Comparison of ENCODE assay signal across 25 cellular contexts in genomic region chr20:62111148-62111547, GRCh38.
"Had no signal": no experiment of that assay in that cellular context is flagged by ENCODE, and none has a peak within 500 bp of the region (broad histone marks: within the 10 kb centered on the region; RNA-seq: fewer than 3 reads in every experiment).

No MANE protein-coding gene starts in this region.

- ATAC-seq: activated CD8-positive, alpha-beta memory T cell treated with anti-CD3 and anti-CD28 coated beads, Interleukin-2, amount 10 ng/mL, durations not matched to agents 7 days and 5 days; activated CD8-positive, alpha-beta T cell treated with anti-CD3 and anti-CD28 coated beads for 36 hours; gastroesophageal sphincter; left ventricle myocardium superior; natural killer cell; stimulated activated naive CD8-positive, alpha-beta T cell treated with anti-CD3 and anti-CD28 coated beads, Interleukin-15, Interleukin-2, amounts not matched to agents 100 U/mL and 50 U/mL, for 24 hours had no signal

- H3K4me1 Mint-ChIP-seq: activated CD4-positive, alpha-beta T cell treated with anti-CD3 and anti-CD28 coated beads, Interleukin-2, amount 10 ng/mL, durations not matched to agents 7 days and 5 days; activated CD8-positive, alpha-beta memory T cell treated with anti-CD3 and anti-CD28 coated beads, Interleukin-2, amount 10 ng/mL, durations not matched to agents 7 days and 5 days; activated naive CD8-positive, alpha-beta T cell treated with anti-CD3 and anti-CD28 coated beads, Interleukin-2, amount 10 ng/mL, durations not matched to agents 7 days and 5 days; endodermal cell; mesothelial cell of epicardium; natural killer cell had no signal

- H3K36me3 Mint-ChIP-seq: activated naive CD8-positive, alpha-beta T cell treated with anti-CD3 and anti-CD28 coated beads, Interleukin-2, amount 10 ng/mL, durations not matched to agents 7 days and 5 days had no signal

- H3K27ac Mint-ChIP-seq: activated CD4-positive, alpha-beta T cell treated with anti-CD3 and anti-CD28 coated beads, Interleukin-2, amount 10 ng/mL, durations not matched to agents 7 days and 5 days; activated CD8-positive, alpha-beta memory T cell treated with anti-CD3 and anti-CD28 coated beads, Interleukin-2, amount 10 ng/mL, durations not matched to agents 7 days and 5 days; activated CD8-positive, alpha-beta T cell treated with anti-CD3 and anti-CD28 coated beads for 36 hours; activated naive CD8-positive, alpha-beta T cell treated with anti-CD3 and anti-CD28 coated beads, Interleukin-2, amount 10 ng/mL, durations not matched to agents 7 days and 5 days; activated T-helper 1 cell treated with anti-CD3 and anti-CD28 coated beads, Interleukin-12 subunit alpha, Interleukin-12 subunit beta, Interleukin-2, Interleukin-4 antibody, amounts not matched to agents 30 ng/mL and 10 ng/mL and 1 ng/mL, durations not matched to agents 14 hours and 24 hours and 36 hours; endodermal cell; mesothelial cell of epicardium; natural killer cell; progenitor cell of endocrine pancreas had no signal

- H3K4me3 Mint-ChIP-seq: activated CD4-positive, alpha-beta T cell treated with anti-CD3 and anti-CD28 coated beads, Interleukin-2, amount 10 ng/mL, durations not matched to agents 7 days and 5 days; activated CD8-positive, alpha-beta memory T cell treated with anti-CD3 and anti-CD28 coated beads, Interleukin-2, amount 10 ng/mL, durations not matched to agents 7 days and 5 days; activated CD8-positive, alpha-beta T cell treated with anti-CD3 and anti-CD28 coated beads for 36 hours; activated naive CD8-positive, alpha-beta T cell treated with anti-CD3 and anti-CD28 coated beads, Interleukin-2, amount 10 ng/mL, durations not matched to agents 7 days and 5 days; activated T-helper 1 cell treated with anti-CD3 and anti-CD28 coated beads, Interleukin-12 subunit alpha, Interleukin-12 subunit beta, Interleukin-2, Interleukin-4 antibody, amounts not matched to agents 30 ng/mL and 10 ng/mL and 1 ng/mL, durations not matched to agents 14 hours and 24 hours and 36 hours; endodermal cell; mesothelial cell of epicardium; natural killer cell had no signal

- DNase-seq: activated CD4-positive, alpha-beta T cell treated with anti-CD3 and anti-CD28 coated beads, Interleukin-2, amount 10 ng/mL, durations not matched to agents 7 days and 5 days; activated CD4-positive, CD25-positive, alpha-beta regulatory T cell treated with anti-CD3 and anti-CD28 coated beads, Interleukin-2, amount 50 U/mL, for 72 hours; activated CD8-positive, alpha-beta memory T cell treated with anti-CD3 and anti-CD28 coated beads, Interleukin-2, amount 10 ng/mL, durations not matched to agents 7 days and 5 days; activated CD8-positive, alpha-beta T cell treated with anti-CD3 and anti-CD28 coated beads for 36 hours; activated naive CD4-positive, alpha-beta T cell; activated naive CD8-positive, alpha-beta T cell treated with anti-CD3 and anti-CD28 coated beads, Interleukin-2, amount 10 ng/mL, durations not matched to agents 7 days and 5 days; activated T-cell treated with anti-CD3 and anti-CD28 coated beads for 4 hours; amniotic stem cell; colonic mucosa; endodermal cell; head of caudate nucleus; hypothalamus; left ventricle myocardium superior; mammary epithelial cell; natural killer cell; retina; stimulated activated CD4-positive, alpha-beta T cell treated with anti-CD3 and anti-CD28 coated beads, Interleukin-4, amount 100 ng/mL, for 4 hours; stimulated activated naive CD8-positive, alpha-beta T cell treated with anti-CD3 and anti-CD28 coated beads, Interleukin-15, Interleukin-2, amounts not matched to agents 100 U/mL and 50 U/mL, for 24 hours; T1000; upper lobe of left lung; WERI-Rb-1 had no signal

- H3K27me3 Mint-ChIP-seq: activated CD4-positive, alpha-beta T cell treated with anti-CD3 and anti-CD28 coated beads, Interleukin-2, amount 10 ng/mL, durations not matched to agents 7 days and 5 days; activated CD8-positive, alpha-beta memory T cell treated with anti-CD3 and anti-CD28 coated beads, Interleukin-2, amount 10 ng/mL, durations not matched to agents 7 days and 5 days; activated CD8-positive, alpha-beta T cell treated with anti-CD3 and anti-CD28 coated beads for 36 hours; activated naive CD8-positive, alpha-beta T cell treated with anti-CD3 and anti-CD28 coated beads, Interleukin-2, amount 10 ng/mL, durations not matched to agents 7 days and 5 days had no signal
